Comparison of ENCODE assay signal across 2 cellular contexts in genomic region chr11:47426062-47426956, GRCh38.
TF ChIP-seq lines count a peak whose summit lies in the region.

TSS of gene PSMC3 (minus strand) at chr11:47426439. CDS start at chr11:47426279, 160 bp downstream.

TF ChIP-seq in IMR-90, 13 proteins besides CTCF, POLR2A, EP300 and RAD21 (continued from another document):
- peak; percentile 83 for TF ChIP-seq BHLHE40 (IDR thresholded peaks at IDR 0.05; ENCODE audit: low read depth, low read length)
- 0 out of 2 replicates have a peak, but pooled peaks have one; percentile 14 for TF ChIP-seq NFE2L2 (IDR thresholded peaks at IDR 0.05; ENCODE audit: low read depth, low read length)
- TF ChIP-seq MXI1 (IDR thresholded peaks at IDR 0.05; ENCODE audit: borderline replicate concordance, low read depth, low read length), result peak; percentile 37; the same call in 1 of the 2 replicates
- TF ChIP-seq USF2 (IDR thresholded peaks at IDR 0.05; ENCODE audit: low read depth, low read length), result peak; percentile 32; the same call in 1 of the 2 replicates
- TF ChIP-seq CEBPB (IDR thresholded peaks at IDR 0.05; ENCODE audit: low read depth, low read length), result no peak
- TF ChIP-seq RCOR1 (IDR thresholded peaks at IDR 0.05; ENCODE audit: insufficient replicate concordance, low read length), result no peak

TF ChIP-seq in endothelial cell of umbilical vein, 7 proteins besides CTCF, POLR2A, EP300 and RAD21 (continued from another document):
- TF ChIP-seq JUN (IDR thresholded peaks at IDR 0.05; ENCODE audit: borderline replicate concordance, insufficient read depth, insufficient read length, low read depth) (no peak), MAX (IDR thresholded peaks at IDR 0.05; ENCODE audit: insufficient read depth, insufficient read length) (peak; percentile 61), FOS (IDR thresholded peaks at IDR 0.05; ENCODE audit: borderline replicate concordance, insufficient read depth, low read length) (no peak), EZH2 (IDR thresholded peaks at IDR 0.05; ENCODE audit: borderline replicate concordance, low read depth, low read length, severe bottlenecking) (no peak), MYC (IDR thresholded peaks at IDR 0.05; ENCODE audit: low read depth, low read length) (no peak)
TF ChIP-seq in endothelial cell of umbilical vein: peak in this region for 2.
